Comparison of ENCODE assay signal across 35 cellular contexts in genomic region chr13:58134525-58134924, GRCh38.
"Had no signal": no experiment of that assay in that cellular context is flagged by ENCODE, and none has a peak within 500 bp of the region (broad histone marks: within the 10 kb centered on the region; RNA-seq: fewer than 3 reads in every experiment).

No MANE protein-coding gene starts in this region.

- H3K9me3 ChIP-seq: adrenal gland, body of pancreas had no signal

- H3K4me3 Mint-ChIP-seq: activated B cell treated with CpG ODN at 0.5 μM for 24 hours; activated CD4-positive, alpha-beta memory T cell treated with anti-CD3 and anti-CD28 coated beads for 36 hours; activated CD4-positive, alpha-beta T cell treated with anti-CD3 and anti-CD28 coated beads, Interleukin-2, amount 10 ng/mL, durations not matched to agents 24 days and 14 days; activated CD8-positive, alpha-beta T cell treated with anti-CD3 and anti-CD28 coated beads for 36 hours; activated naive CD4-positive, alpha-beta T cell treated with anti-CD3 and anti-CD28 coated beads for 36 hours; activated naive CD8-positive, alpha-beta T cell treated with anti-CD3 and anti-CD28 coated beads for 36 hours; activated T-cell treated with anti-CD3 and anti-CD28 coated beads, Interleukin-2, amount 50 U/mL, for 4 hours; activated T-cell treated with anti-CD3 and anti-CD28 coated beads, Interleukin-2, amount 50 U/mL, for 72 hours; activated T-helper 1 cell treated with anti-CD3 and anti-CD28 coated beads, Interleukin-12 subunit alpha, Interleukin-12 subunit beta, Interleukin-2, Interleukin-4 antibody, amounts not matched to agents 30 ng/mL and 10 ng/mL and 1 ng/mL, durations not matched to agents 14 hours and 24 hours and 36 hours; activated T-helper 17 cell treated with anti-CD3 and anti-CD28 coated beads, Interleukin-2, amount 50 U/mL, for 72 hours; T-helper 1 cell treated with Interleukin-12 subunit alpha and Interleukin-12 subunit beta and Interleukin-4 antibody, amounts not matched to agents 30 μg/mL and 1 μg/mL, for 36 hours; T-helper 2 cell treated with Interferon-gamma antibody and Interleukin-4, amounts not matched to agents 5 μg/mL and 100 μg/mL, for 36 hours had no signal

- ATAC-seq: activated CD8-positive, alpha-beta T cell treated with anti-CD3 and anti-CD28 coated beads for 36 hours; activated naive CD4-positive, alpha-beta T cell treated with anti-CD3 and anti-CD28 coated beads, Interleukin-2, amount 50 U/mL, for 72 hours; activated T-cell treated with anti-CD3 and anti-CD28 coated beads, Interleukin-2, amount 50 U/mL, for 4 hours; activated T-cell treated with anti-CD3 and anti-CD28 coated beads, Interleukin-2, amount 50 U/mL, for 72 hours; activated T-helper 17 cell treated with anti-CD3 and anti-CD28 coated beads, Interleukin-2, amount 50 U/mL, for 72 hours; body of pancreas had no signal

- H3K36me3 ChIP-seq: adrenal gland, brain microvascular endothelial cell, breast epithelium had no signal

- DNase-seq: activated B cell treated with CpG ODN at 0.5 μM for 24 hours; activated CD4-positive, alpha-beta memory T cell treated with anti-CD3 and anti-CD28 coated beads for 36 hours; activated CD4-positive, alpha-beta T cell treated with anti-CD3 and anti-CD28 coated beads for 4 hours; activated CD4-positive, alpha-beta T cell treated with anti-CD3 and anti-CD28 coated beads, Interleukin-2, amount 10 ng/mL, durations not matched to agents 24 days and 14 days; activated CD4-positive, alpha-beta T cell treated with anti-CD3 and anti-CD28 coated beads, Interleukin-2, amount 50 U/mL, for 1 hour; activated CD4-positive, alpha-beta T cell treated with anti-CD3 and anti-CD28 coated beads, Interleukin-2, amount 50 U/mL, for 4 hours; activated CD4-positive, CD25-positive, alpha-beta regulatory T cell treated with anti-CD3 and anti-CD28 coated beads, Interleukin-2, amount 50 U/mL, for 72 hours; activated CD8-positive, alpha-beta memory T cell treated with anti-CD3 and anti-CD28 coated beads, Interleukin-2, amount 50 U/mL, for 4 hours; activated CD8-positive, alpha-beta T cell treated with anti-CD3 and anti-CD28 coated beads for 36 hours; activated effector memory CD4-positive, alpha-beta T cell treated with anti-CD3 and anti-CD28 coated beads, Interleukin-2, amount 50 U/mL, for 16 hours; activated gamma-delta T cell treated with Interleukin-2 at 50 U/mL for 16 hours; activated naive CD4-positive, alpha-beta T cell; activated naive CD4-positive, alpha-beta T cell treated with anti-CD3 and anti-CD28 coated beads for 36 hours; activated naive CD4-positive, alpha-beta T cell treated with anti-CD3 and anti-CD28 coated beads, Interleukin-2, amount 50 U/mL, for 16 hours; activated naive CD8-positive, alpha-beta T cell treated with anti-CD3 and anti-CD28 coated beads for 36 hours; activated T-cell treated with anti-CD3 and anti-CD28 coated beads for 4 hours; activated T-cell treated with anti-CD3 and anti-CD28 coated beads, Interleukin-2, amount 50 U/mL, for 1 hour; activated T-cell treated with anti-CD3 and anti-CD28 coated beads, Interleukin-2, amount 50 U/mL, for 4 hours; activated T-cell treated with anti-CD3 and anti-CD28 coated beads, Interleukin-2, amount 50 U/mL, for 72 hours; adrenal gland; amniotic stem cell; aorta; body of pancreas; brain microvascular endothelial cell; central memory CD4-positive, alpha-beta T cell; T-helper 1 cell; T-helper 2 cell; T-helper 9 cell had no signal

- H3K27ac Mint-ChIP-seq: activated B cell treated with CpG ODN at 0.5 μM for 24 hours; activated CD4-positive, alpha-beta memory T cell treated with anti-CD3 and anti-CD28 coated beads for 36 hours; activated CD4-positive, alpha-beta T cell treated with anti-CD3 and anti-CD28 coated beads, Interleukin-2, amount 10 ng/mL, durations not matched to agents 24 days and 14 days; activated CD8-positive, alpha-beta T cell treated with anti-CD3 and anti-CD28 coated beads for 36 hours; activated naive CD4-positive, alpha-beta T cell treated with anti-CD3 and anti-CD28 coated beads for 36 hours; activated naive CD4-positive, alpha-beta T cell treated with anti-CD3 and anti-CD28 coated beads, Interleukin-2, amount 50 U/mL, for 72 hours; activated naive CD8-positive, alpha-beta T cell treated with anti-CD3 and anti-CD28 coated beads for 36 hours; activated T-cell treated with anti-CD3 and anti-CD28 coated beads, Interleukin-2, amount 50 U/mL, for 72 hours; activated T-helper 1 cell treated with anti-CD3 and anti-CD28 coated beads, Interleukin-12 subunit alpha, Interleukin-12 subunit beta, Interleukin-2, Interleukin-4 antibody, amounts not matched to agents 30 ng/mL and 10 ng/mL and 1 ng/mL, durations not matched to agents 14 hours and 24 hours and 36 hours; activated T-helper 17 cell treated with anti-CD3 and anti-CD28 coated beads, Interleukin-2, amount 50 U/mL, for 72 hours; T-helper 1 cell treated with Interleukin-12 subunit alpha and Interleukin-12 subunit beta and Interleukin-4 antibody, amounts not matched to agents 30 μg/mL and 1 μg/mL, for 36 hours; T-helper 2 cell treated with Interferon-gamma antibody and Interleukin-4, amounts not matched to agents 5 μg/mL and 100 μg/mL, for 36 hours had no signal

- H3K27ac ChIP-seq: adrenal gland, body of pancreas, brain microvascular endothelial cell, breast epithelium, VCaP had no signal

- H3K4me1 Mint-ChIP-seq: activated B cell treated with CpG ODN at 0.5 μM for 24 hours; activated CD4-positive, alpha-beta T cell treated with anti-CD3 and anti-CD28 coated beads, Interleukin-2, amount 10 ng/mL, durations not matched to agents 24 days and 14 days; activated naive CD8-positive, alpha-beta T cell treated with anti-CD3 and anti-CD28 coated beads for 36 hours; activated T-helper 17 cell treated with anti-CD3 and anti-CD28 coated beads, Interleukin-2, amount 50 U/mL, for 72 hours had no signal

- H3K36me3 Mint-ChIP-seq: activated CD4-positive, alpha-beta memory T cell treated with anti-CD3 and anti-CD28 coated beads for 36 hours; activated naive CD8-positive, alpha-beta T cell treated with anti-CD3 and anti-CD28 coated beads for 36 hours had no signal

- H3K4me1 ChIP-seq: adrenal gland, body of pancreas, breast epithelium had no signal

- H3K27me3 Mint-ChIP-seq: activated B cell treated with CpG ODN at 0.5 μM for 24 hours; activated CD4-positive, alpha-beta memory T cell treated with anti-CD3 and anti-CD28 coated beads for 36 hours; activated CD4-positive, alpha-beta T cell treated with anti-CD3 and anti-CD28 coated beads, Interleukin-2, amount 10 ng/mL, durations not matched to agents 24 days and 14 days; activated CD8-positive, alpha-beta T cell treated with anti-CD3 and anti-CD28 coated beads for 36 hours; activated naive CD8-positive, alpha-beta T cell treated with anti-CD3 and anti-CD28 coated beads for 36 hours; activated T-helper 17 cell treated with anti-CD3 and anti-CD28 coated beads, Interleukin-2, amount 50 U/mL, for 72 hours had no signal

- H3K27me3 ChIP-seq: adrenal gland, body of pancreas, brain microvascular endothelial cell, breast epithelium had no signal

- H3K4me3 ChIP-seq: adrenal gland, body of pancreas, breast epithelium had no signal
